9 cellular contexts compared by ENCODE assay signal in genomic region chr7:102912742-102913141, GRCh38. TPM values are rescaled to one million over a fixed set of nuclear protein-coding genes. Genes with fewer than 3 reads are reported as not detected.
DNase-seq lines count a peak whose midpoint lies in the region; ATAC-seq and TF ChIP-seq lines count a peak whose summit lies in the region.
"Had no signal": no experiment of that assay in that cellular context is flagged by ENCODE, and none has a peak within 500 bp of the region (broad histone marks: within the 10 kb centered on the region; RNA-seq: fewer than 3 reads in every experiment).

Gene LRRC17, plus strand, starts transcription at chr7:102913000. Its CDS starts 20,914 bp downstream, at chr7:102933914.

- ATAC-seq in GM21447 (IDR thresholded peaks at IDR 0.05; ENCODE audit: unreplicated experiment) (no peak), GM19324 (IDR thresholded peaks at IDR 0.05; ENCODE audit: low FRiP score, unreplicated experiment) (no peak)

- no peak for TF ChIP-seq CTCF in AG10803 (conservative IDR thresholded peaks at IDR 0.05; ENCODE audit: low read length)
- TF ChIP-seq CTCF in brain microvascular endothelial cell (IDR thresholded peaks at IDR 0.05; ENCODE audit: low read depth, low read length, missing control alignments) = no peak
- no peak for TF ChIP-seq CTCF in mesothelial cell of epicardium (IDR thresholded peaks at IDR 0.05; ENCODE audit: unreplicated experiment)

- no peaks in the 10 kb centered on the region for H3K36me3 Mint-ChIP-seq in mesothelial cell of epicardium

- peaks cover 6% of the 10 kb centered on the region for H3K9me3 Mint-ChIP-seq in mesothelial cell of epicardium

- peak within 1 kb of the TSS; percentile 94 for H3K27ac ChIP-seq in brain microvascular endothelial cell
- H3K27ac ChIP-seq: KMS-11 had no signal

- H3K4me3 ChIP-seq in AG10803 (ENCODE audit: low read length) = peak within 1 kb of the TSS; percentile 14
- peak within 1 kb of the TSS; percentile 69 for H3K4me3 ChIP-seq in brain microvascular endothelial cell (ENCODE audit: low read depth, low read length)

- H3K27ac Mint-ChIP-seq in mesothelial cell of epicardium = peak within 1 kb of the TSS; percentile 94

- H3K4me1 Mint-ChIP-seq in mesothelial cell of epicardium = peaks cover 32% of the 10 kb centered on the region

- in situ Hi-C loops in brain microvascular endothelial cell (cut with HindIII; ENCODE audit: low pct_ligation_motif_present, low sequenced_read_pairs) = no loop called here

- no peaks in the 10 kb centered on the region for H3K27me3 Mint-ChIP-seq in mesothelial cell of epicardium (ENCODE audit: low read depth)

- DNase-seq in AG10803 (ENCODE audit: low read depth) = peak; percentile 55
- DNase-seq in NCI-H128 (lab: John Stamatoyannopoulos, UW; ENCODE audit: unreplicated experiment) = peak; percentile 52
- peak; percentile 96 for DNase-seq in brain microvascular endothelial cell
- DNase-seq in mesothelial cell of epicardium (ENCODE audit: low spot score in 2 of 2, unreplicated experiment in 2 of 2) = peak in 1 of 2 experiments; percentile 49
- DNase-seq in hippocampal formation (lab: John Stamatoyannopoulos, UW) = no peak
- no peak for DNase-seq in activated T-cell treated with anti-CD3 and anti-CD28 coated beads, Interleukin-2, amount 50 U/mL, for 48 hours

- H3K4me3 Mint-ChIP-seq in mesothelial cell of epicardium = peak within 1 kb of the TSS; percentile 79

- no peaks in the 10 kb centered on the region for H3K27me3 ChIP-seq in brain microvascular endothelial cell (replicated peaks)

- H3K36me3 ChIP-seq in brain microvascular endothelial cell (replicated peaks) = no peaks in the 10 kb centered on the region

RNA-seq across cellular contexts. Expression of gene LRRC17, which starts in this region (rescaled TPM):
- 42.0 to 45.5 TPM (median 43.1 TPM) in 3 replicates for total RNA-seq in mesothelial cell of epicardium

Comparison
In these comparisons a context has a peak if more than half of its experiments do, and no peak if none do; other contexts are left out.
1. DNase-seq: peak in AG10803 (single experiment), NCI-H128 (single experiment) and brain microvascular endothelial cell (single experiment); none in hippocampal formation (0 of 2) and activated T-cell treated with anti-CD3 and anti-CD28 coated beads, Interleukin-2, amount 50 U/mL, for 48 hours (0 of 2).